Comparison of ENCODE assay signal across 23 cellular contexts in the genomic region with DNA sequence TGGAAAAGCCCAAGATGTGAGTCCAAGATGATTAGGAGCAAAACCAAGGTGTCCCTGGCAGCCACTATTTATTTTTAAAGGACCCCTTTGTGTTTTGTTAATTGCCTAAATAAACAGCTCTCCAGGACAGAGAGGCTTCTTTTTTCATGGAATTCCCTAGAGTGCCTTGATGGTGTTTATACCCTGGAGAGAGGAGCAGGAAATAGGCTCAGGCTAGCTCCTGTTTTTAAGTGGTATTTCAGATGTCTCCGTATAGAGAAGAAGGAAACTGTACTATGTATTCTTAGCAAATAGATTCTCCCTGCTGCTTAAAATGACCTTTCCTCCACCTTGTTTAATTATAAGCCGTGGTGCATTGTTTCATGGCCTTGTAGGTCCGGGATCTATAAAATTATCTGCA.
DNase-seq lines count a peak whose midpoint lies in the region; TF ChIP-seq lines count a peak whose summit lies in the region.
"Had no signal": no experiment of that assay in that cellular context is flagged by ENCODE, and none has a peak within 500 bp of the region (broad histone marks: within the 10 kb centered on the region; RNA-seq: fewer than 3 reads in every experiment).

No MANE protein-coding gene starts in this region.

- no peak overlapping the region for H2BK12ac ChIP-seq in H9 (ENCODE audit: insufficient read length, low read depth, low read length)

- H4K5ac ChIP-seq in H9 (ENCODE audit: insufficient read length, low read depth, low read length) = no peak overlapping the region

- DNase-seq in ELF-1 (ENCODE audit: low read depth, low spot score) (peak; percentile 58), H9 (no peak), NCI-H748 treated with DMSO at 0.1 percent for 48 hours (lab: John Stamatoyannopoulos, UW) (peak; percentile 12), WERI-Rb-1 (no peak), MV-4-11 (lab: John Stamatoyannopoulos, UW) (no peak), activated gamma-delta T cell (lab: John Stamatoyannopoulos, UW) (no peak)
- DNase-seq: activated CD4-positive, alpha-beta T cell treated with anti-CD3 and anti-CD28 coated beads for 4 hours; activated naive CD4-positive, alpha-beta T cell treated with Interleukin-2 at 50 U/mL for 16 hours; activated T-cell treated with anti-CD3 and anti-CD28 coated beads, Interleukin-2, amount 50 U/mL, for 4 hours; amygdala; DMS 273 treated with DMSO at 0.1 percent for 48 hours; GF-D8; islet precursor cell; KBM-7; NCI-H2171; NCI-H774; SIG-M5; stimulated activated CD4-positive, alpha-beta T cell treated with anti-CD3 and anti-CD28 coated beads, Interleukin-2, amount 100 ng/mL, for 48 hours; stimulated activated naive CD4-positive, alpha-beta T cell; testis had no signal

- peaks cover 95% of the 10 kb centered on the region for H3K27me3 Mint-ChIP-seq in H9 (ENCODE audit: low read depth)

- H3K4me1 ChIP-seq in H9 (ENCODE audit: insufficient read depth, low read length) (peaks cover 5% of the 10 kb centered on the region; the same call in 1 of the 2 replicates), iPS-20b (ENCODE audit: insufficient read depth, low read length) (peaks cover 31% of the 10 kb centered on the region)
- H3K4me1 ChIP-seq: testis, vagina had no signal

- H3K79me1 ChIP-seq in H9 (ENCODE audit: insufficient read depth, low read depth, low read length, poor library complexity, severe bottlenecking) = no peaks in the 10 kb centered on the region

- H3K23ac ChIP-seq in H9 (ENCODE audit: insufficient read length, low read depth, low read length) = no peak overlapping the region

- H3K14ac ChIP-seq in H9 (ENCODE audit: insufficient read depth, low read length) = no peak overlapping the region

- no peak overlapping the region for H4K91ac ChIP-seq in H9 (ENCODE audit: insufficient read length, low read depth, low read length)

- no peak overlapping the region for H3K56ac ChIP-seq in H9 (ENCODE audit: insufficient read length, low read depth, low read length)

- no peak overlapping the region for H2BK120ac ChIP-seq in H9 (ENCODE audit: low read depth, low read length, poor library complexity, severe bottlenecking)

- H3K27ac ChIP-seq in H9 (ENCODE audit: insufficient read length, low read depth, low read length) = no peak overlapping the region
- H3K27ac ChIP-seq in iPS-20b (ENCODE audit: low read length) = no peak overlapping the region
- H3K27ac ChIP-seq in WERI-Rb-1 = no peak overlapping the region
- H3K27ac ChIP-seq: testis, vagina had no signal

- H2AK5ac ChIP-seq in H9 (ENCODE audit: insufficient read length, low read length) = no peak overlapping the region

- H2AFZ ChIP-seq in H9 (ENCODE audit: low read length) = no peak overlapping the region

- no peaks in the 10 kb centered on the region for H4K20me1 ChIP-seq in H9 (ENCODE audit: control insufficient read depth, insufficient read depth, insufficient read length)

- H3K4ac ChIP-seq in H9 (ENCODE audit: low read depth, low read length) = no peak overlapping the region

- H3K9me3 Mint-ChIP-seq in H9 = peaks cover 3 to 5% of the 10 kb centered on the region in 2 experiments; a peak in 3 of 5 replicates
- H3K9me3 Mint-ChIP-seq: activated T-cell treated with anti-CD3 and anti-CD28 coated beads, Interleukin-2, amount 50 U/mL, for 4 hours had no signal

- no peak overlapping the region for H2BK5ac ChIP-seq in H9 (ENCODE audit: insufficient read length, low read length)

- H3K4me3 ChIP-seq in iPS-20b (ENCODE audit: low read length) (peak overlapping the region; percentile 30), WERI-Rb-1 (ENCODE audit: low read depth, low read length) (no peak overlapping the region)
- H3K4me3 ChIP-seq: lung, testis, vagina had no signal

- H3K18ac ChIP-seq in H9 (ENCODE audit: insufficient read length, low read depth, low read length) = no peak overlapping the region

- no CpG with 5 or more reads among the region's 3 CpGs for WGBS in H9 (ENCODE audit: extremely low coverage, insufficient read length, low lambda C conversion rate)

- H3K27me3 ChIP-seq in H9 (ENCODE audit: insufficient read depth, low read length) (peaks cover 27% of the 10 kb centered on the region; the same call in 1 of the 2 replicates), iPS-20b (ENCODE audit: insufficient read depth, low read length) (peaks cover 79% of the 10 kb centered on the region), WERI-Rb-1 (ENCODE audit: insufficient read depth, low read depth, severe bottlenecking) (no peaks in the 10 kb centered on the region)
- H3K27me3 ChIP-seq: testis, vagina had no signal

- H4K8ac ChIP-seq in H9 (replicated peaks; ENCODE audit: insufficient read length, low read depth, low read length) = no peak overlapping the region

- H3K36me3 ChIP-seq in iPS-20b (ENCODE audit: insufficient read depth, low read depth, low read length) = no peaks in the 10 kb centered on the region
- no peaks in the 10 kb centered on the region for H3K36me3 ChIP-seq in WERI-Rb-1
- H3K36me3 ChIP-seq: vagina had no signal

- H3K4me1 Mint-ChIP-seq in H9 = peaks cover 36 to 48% of the 10 kb centered on the region in 2 experiments

- peak overlapping the region in 1 of 2 experiments; percentile 67; a peak in 3 of 5 replicates for H3K4me3 Mint-ChIP-seq in H9
- H3K4me3 Mint-ChIP-seq: activated T-cell treated with anti-CD3 and anti-CD28 coated beads, Interleukin-2, amount 50 U/mL, for 4 hours had no signal

- H2BK20ac ChIP-seq in H9 (ENCODE audit: low read depth, low read length, poor library complexity, severe bottlenecking) = no peak overlapping the region

- H3K27ac Mint-ChIP-seq in H9 = peak overlapping the region in 1 of 3 experiments; percentile 65; a peak in 2 of 7 replicates

- H2BK15ac ChIP-seq in H9 (ENCODE audit: low read depth, low read length) = no peak overlapping the region

- TF ChIP-seq CTCF in H9 (conservative IDR thresholded peaks at IDR 0.05) = no peak
- no peak for TF ChIP-seq CTCF in WERI-Rb-1 (IDR thresholded peaks at IDR 0.05; ENCODE audit: low read depth, low read length)

- no peaks in the 10 kb centered on the region for H3K23me2 ChIP-seq in H9 (ENCODE audit: insufficient read length, low read depth, low read length, poor library complexity, severe bottlenecking)

- no peaks in the 10 kb centered on the region for H3K9me3 ChIP-seq in H9 (ENCODE audit: control insufficient read depth, low read depth, low read length)
- H3K9me3 ChIP-seq in iPS-20b (ENCODE audit: insufficient read depth, low read depth, low read length) = no peaks in the 10 kb centered on the region
- H3K9me3 ChIP-seq in WERI-Rb-1 (ENCODE audit: severe bottlenecking) = no peaks in the 10 kb centered on the region
- H3K9me3 ChIP-seq: testis, vagina had no signal

- H3K4me2 ChIP-seq in H9 (ENCODE audit: insufficient read depth, insufficient read length, low read length) = peak overlapping the region; percentile 43

- peaks cover 0 to 4% (median 0%) of the 10 kb centered on the region in 3 experiments; a peak in 2 of 7 replicates for H3K36me3 Mint-ChIP-seq in H9 (ENCODE audit: insufficient read depth in 1 of 3, low read depth in 3 of 3)

- H3K9ac ChIP-seq in H9 (ENCODE audit: extremely low read depth, insufficient read length, low read length) (no peak overlapping the region), iPS-20b (ENCODE audit: low read depth, low read length) (no peak overlapping the region)

- no peak overlapping the region for H3T11ph ChIP-seq in H9 (ENCODE audit: low read length)

- H3K79me2 ChIP-seq in H9 (ENCODE audit: insufficient read depth, low read length) = no peaks in the 10 kb centered on the region

Comparison
In these comparisons a context has a peak if more than half of its experiments do, and no peak if none do; other contexts are left out.
1. DNase-seq: peak in ELF-1 (single experiment) and NCI-H748 treated with DMSO at 0.1 percent for 48 hours (single experiment); none in H9 (single experiment), WERI-Rb-1 (single experiment), MV-4-11 (single experiment) and activated gamma-delta T cell (single experiment).